ENCODE assay signal across 1 cellular context in the genomic region with DNA sequence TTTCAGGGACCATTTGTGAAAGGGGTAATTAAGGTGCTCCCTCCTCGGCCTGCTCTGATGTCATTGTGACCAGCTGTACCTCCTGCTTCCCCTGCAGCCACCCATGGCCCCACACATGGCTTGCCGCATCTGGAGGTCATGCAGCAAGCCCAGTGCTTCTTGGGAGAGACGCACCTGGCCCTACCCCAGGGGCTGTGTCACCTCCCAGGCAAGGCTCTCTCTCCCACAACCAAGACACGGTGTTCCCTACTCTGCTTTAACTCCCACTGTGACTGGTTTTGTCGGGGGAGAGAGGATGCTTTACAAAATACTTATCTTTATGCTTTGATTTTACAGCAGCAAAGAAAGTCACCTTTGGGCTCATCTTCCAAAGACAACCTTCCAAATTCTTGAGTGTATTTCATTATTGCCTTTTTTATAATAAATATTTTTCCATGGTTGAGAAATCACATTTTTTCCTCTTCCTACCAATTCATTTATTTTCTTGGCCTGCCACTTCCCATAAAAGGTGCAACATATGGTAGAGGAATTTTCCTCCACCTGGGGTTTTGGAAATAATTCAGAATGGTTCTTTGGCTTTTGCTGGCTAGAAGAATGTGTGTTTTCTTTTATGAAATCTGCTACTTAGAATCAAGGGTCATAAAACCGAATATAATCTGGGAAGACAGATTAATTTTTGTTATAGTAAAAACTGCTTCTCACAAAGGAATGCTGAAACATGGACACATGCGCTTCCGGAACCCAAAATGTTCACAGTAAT.
TF ChIP-seq lines count a peak whose summit lies in the region.

No MANE protein-coding gene starts in this region.

TF ChIP-seq in IMR-90, 13 proteins besides CTCF, POLR2A, EP300 and RAD21 (continued from another document):
- no peak for TF ChIP-seq CHD1 (IDR thresholded peaks at IDR 0.05; ENCODE audit: low read depth, low read length)
- no peak for TF ChIP-seq SMC3 (IDR thresholded peaks at IDR 0.05; ENCODE audit: low read depth, low read length)
- TF ChIP-seq RCOR1 (IDR thresholded peaks at IDR 0.05; ENCODE audit: insufficient replicate concordance, low read length), result no peak
- no peak for TF ChIP-seq BHLHE40 (IDR thresholded peaks at IDR 0.05; ENCODE audit: low read depth, low read length)
- no peak for TF ChIP-seq NFE2L2 (IDR thresholded peaks at IDR 0.05; ENCODE audit: low read depth, low read length)
- TF ChIP-seq CEBPB (IDR thresholded peaks at IDR 0.05; ENCODE audit: low read depth, low read length), result no peak
